In the genomic region with DNA sequence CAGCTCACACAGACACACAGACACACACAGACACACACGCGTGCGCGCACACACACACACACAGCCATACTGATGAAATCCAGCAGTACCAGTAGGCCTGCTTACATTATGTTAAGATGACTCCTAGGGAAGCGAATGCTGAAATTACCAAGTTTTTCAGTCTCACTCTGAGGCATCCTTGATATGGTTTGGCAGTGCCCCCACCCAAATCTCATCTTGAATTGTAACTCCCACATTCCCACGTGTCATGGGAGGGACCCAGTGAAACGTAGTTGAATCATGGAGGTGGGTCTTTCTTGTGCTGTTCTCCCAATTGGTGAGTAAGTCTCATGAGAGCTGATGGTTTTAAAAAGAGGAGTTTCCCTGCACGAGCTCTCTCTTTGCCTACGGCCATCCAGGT, we compare ENCODE assay signal across 16 cellular contexts.
DNase-seq lines count a peak whose midpoint lies in the region; ATAC-seq and TF ChIP-seq lines count a peak whose summit lies in the region.
"Had no signal": no experiment of that assay in that cellular context is flagged by ENCODE, and none has a peak within 500 bp of the region (broad histone marks: within the 10 kb centered on the region; RNA-seq: fewer than 3 reads in every experiment).

No MANE protein-coding gene starts in this region.

- no peak overlapping the region for H3K4me3 ChIP-seq in fibroblast of mammary gland (ENCODE audit: control insufficient read depth, low read depth, low read length)
- H3K4me3 ChIP-seq: BLaER1 treated with 17β-estradiol and CSF1 and Interleukin-3, amounts not matched to agents 10 nM and 100 nM had no signal

- no peak overlapping the region for H3K4me3 Mint-ChIP-seq in stimulated activated naive CD8-positive, alpha-beta T cell treated with anti-CD3 and anti-CD28 coated beads, Interleukin-15, amount 100 ng/mL, for 72 hours

- peaks cover 34% of the 10 kb centered on the region for H3K4me1 Mint-ChIP-seq in stimulated activated naive CD8-positive, alpha-beta T cell treated with anti-CD3 and anti-CD28 coated beads, Interleukin-15, amount 100 ng/mL, for 72 hours

- peaks cover 5 to 7% of the 10 kb centered on the region in 2 donors for H3K9me3 Mint-ChIP-seq in stimulated activated naive CD8-positive, alpha-beta T cell treated with anti-CD3 and anti-CD28 coated beads, Interleukin-15, amount 100 ng/mL, for 72 hours

- no peak for TF ChIP-seq CTCF in fibroblast of mammary gland (conservative IDR thresholded peaks at IDR 0.05; ENCODE audit: control insufficient read depth, insufficient read depth, low read depth, low read length)

- no peaks in the 10 kb centered on the region for H3K27me3 Mint-ChIP-seq in stimulated activated naive CD8-positive, alpha-beta T cell treated with anti-CD3 and anti-CD28 coated beads, Interleukin-15, amount 100 ng/mL, for 72 hours

- H3K27ac Mint-ChIP-seq in stimulated activated naive CD8-positive, alpha-beta T cell treated with anti-CD3 and anti-CD28 coated beads, Interleukin-15, amount 100 ng/mL, for 72 hours, result peak overlapping the region; percentile 44 to 54

- peak; percentile 47 for DNase-seq in activated CD4-positive, alpha-beta T cell treated with anti-CD3 and anti-CD28 coated beads for 48 hours
- DNase-seq in activated CD4-positive, alpha-beta T cell treated with anti-CD3 and anti-CD28 coated beads, Interleukin-2, amount 50 U/mL, for 4 hours, result no peak
- peak; percentile 39 for DNase-seq in stimulated activated CD4-positive, alpha-beta T cell treated with anti-CD3 and anti-CD28 coated beads, Interleukin-4, amount 100 ng/mL, for 24 hours
- no peak for DNase-seq in stimulated activated CD4-positive, alpha-beta T cell treated with anti-CD3 and anti-CD28 coated beads, Interleukin-4, amount 100 ng/mL, for 4 hours
- DNase-seq in fibroblast of mammary gland (ENCODE audit: low read depth), result peak; percentile 23
- DNase-seq in stimulated activated naive CD8-positive, alpha-beta T cell treated with anti-CD3 and anti-CD28 coated beads, Interleukin-15, amount 100 ng/mL, for 72 hours, result no peak
- DNase-seq in NCI-H128 (lab: John Stamatoyannopoulos, UW; ENCODE audit: unreplicated experiment), result no peak
- DNase-seq: 8988T; DMS 273 treated with DMSO at 0.1 percent for 48 hours; NCI-H1092; NCI-H1694 treated with DMSO at 0.1 percent for 48 hours; NCI-H69; NK-92 treated with Interleukin-12 subunit alpha and Interleukin-12 subunit beta, amount 100 ng/mL, for 24 hours; OCI-M1 had no signal

- no peak for ATAC-seq in stimulated activated naive CD8-positive, alpha-beta T cell treated with anti-CD3 and anti-CD28 coated beads, Interleukin-15, amount 100 ng/mL, for 72 hours
- no peak for ATAC-seq in HG03460 (IDR thresholded peaks at IDR 0.05; ENCODE audit: unreplicated experiment)

Comparison
In these comparisons a context has a peak if more than half of its experiments do, and no peak if none do; other contexts are left out.
1. DNase-seq: peak in activated CD4-positive, alpha-beta T cell treated with anti-CD3 and anti-CD28 coated beads for 48 hours (single experiment), stimulated activated CD4-positive, alpha-beta T cell treated with anti-CD3 and anti-CD28 coated beads, Interleukin-4, amount 100 ng/mL, for 24 hours (single experiment) and fibroblast of mammary gland (single experiment); none in activated CD4-positive, alpha-beta T cell treated with anti-CD3 and anti-CD28 coated beads, Interleukin-2, amount 50 U/mL, for 4 hours (0 of 2), stimulated activated CD4-positive, alpha-beta T cell treated with anti-CD3 and anti-CD28 coated beads, Interleukin-4, amount 100 ng/mL, for 4 hours (0 of 2), stimulated activated naive CD8-positive, alpha-beta T cell treated with anti-CD3 and anti-CD28 coated beads, Interleukin-15, amount 100 ng/mL, for 72 hours (0 of 2) and NCI-H128 (single experiment).